10 cellular contexts compared by ENCODE assay signal in genomic region chr3:100423611-100424010, GRCh38.
"Had no signal": no experiment of that assay in that cellular context is flagged by ENCODE, and none has a peak within 500 bp of the region (broad histone marks: within the 10 kb centered on the region; RNA-seq: fewer than 3 reads in every experiment).

No MANE protein-coding gene starts in this region.

- DNase-seq: GOT3, H7, HFFc6, KBM-7 had no signal

- H3K4me3 Mint-ChIP-seq: HFFc6, IgD-negative memory B cell had no signal

- H3K27me3 Mint-ChIP-seq: IgD-negative memory B cell had no signal

- H3K27ac Mint-ChIP-seq: HFFc6, IgD-negative memory B cell had no signal

- H3K4me1 ChIP-seq: HAP-1 had no signal

- H3K4me3 ChIP-seq: HAP-1 had no signal

- H3K9ac ChIP-seq: KMS-11 had no signal

- H3K36me3 ChIP-seq: HAP-1 had no signal

- H3K9me3 Mint-ChIP-seq: HFFc6, IgD-negative memory B cell had no signal

- H3K9me3 ChIP-seq: HAP-1 had no signal

- H3K27ac ChIP-seq: HL-60, KMS-11 had no signal

- H3K4me2 ChIP-seq: KMS-11 had no signal

- ATAC-seq: HCT116, HepG2 had no signal
